ENCODE assay signal across 24 cellular contexts in the genomic region with DNA sequence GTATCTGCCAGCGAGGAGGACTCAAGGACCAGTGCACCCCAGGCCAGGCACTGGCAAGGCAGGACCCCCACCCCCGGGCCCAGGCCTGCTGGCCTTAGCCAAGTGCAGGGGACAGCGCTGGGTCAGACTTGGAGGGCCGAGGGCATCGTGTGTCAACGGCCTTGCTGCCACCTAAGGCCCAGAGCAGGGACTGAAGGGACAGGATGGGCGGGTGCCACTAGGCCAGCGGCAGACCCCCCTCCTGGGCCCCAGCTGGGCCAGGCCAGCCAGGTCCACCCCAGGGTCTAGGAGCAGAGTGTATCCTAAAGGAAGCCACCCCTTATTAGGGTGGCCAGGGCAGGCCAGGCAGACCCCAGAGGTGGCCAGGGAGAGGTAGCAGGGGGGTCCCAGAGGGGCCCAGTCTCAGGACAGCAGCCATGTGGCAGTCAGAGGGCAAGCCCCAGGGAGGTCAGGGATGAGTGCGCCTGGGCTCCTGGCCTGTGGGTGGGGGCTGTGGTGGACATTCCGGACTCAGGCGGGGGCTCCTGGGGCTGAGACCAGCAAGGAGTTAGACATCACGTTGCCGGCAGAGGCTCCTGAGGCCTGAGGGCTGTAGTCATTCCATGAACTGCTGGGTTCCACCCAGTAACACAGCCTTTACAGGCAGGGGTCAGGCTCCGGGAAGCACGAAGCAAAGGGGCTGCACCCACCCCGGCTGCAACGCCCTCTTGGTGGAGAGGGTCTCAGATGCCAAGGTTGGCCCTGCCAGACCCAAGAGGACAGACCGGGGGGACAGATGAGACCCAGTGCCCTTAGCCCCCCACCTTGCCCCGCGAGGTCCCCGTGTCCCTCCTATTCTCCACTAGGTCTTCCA. TPM values are rescaled to one million over a fixed set of nuclear protein-coding genes. Genes with fewer than 3 reads are reported as not detected.
DNase-seq lines count a peak whose midpoint lies in the region; ATAC-seq and TF ChIP-seq lines count a peak whose summit lies in the region.
"Had no signal": no experiment of that assay in that cellular context is flagged by ENCODE, and none has a peak within 500 bp of the region (broad histone marks: within the 10 kb centered on the region; RNA-seq: fewer than 3 reads in every experiment).

No MANE protein-coding gene starts in this region.

- H3K27me3 ChIP-seq in SK-N-SH (ENCODE audit: insufficient read depth): no peaks in the 10 kb centered on the region
- H3K27me3 ChIP-seq: breast epithelium, dorsolateral prefrontal cortex, esophagus squamous epithelium, pancreas, Peyer's patch had no signal

- no peak overlapping the region for H2AFZ ChIP-seq in SK-N-SH (ENCODE audit: low read depth)

- no peaks in the 10 kb centered on the region for H3K9me2 ChIP-seq in SK-N-SH

- H3K4me1 Mint-ChIP-seq in nephron: peaks cover 47% of the 10 kb centered on the region

- POLR2A ChIA-PET in SK-N-SH (lab: Yijun Ruan, JAX): no interaction called here

- DNase-seq in SK-N-SH: peak; percentile 41
- DNase-seq in cardiac septum (ENCODE audit: low spot score): peak; percentile 74
- no peak for DNase-seq in H4 (ENCODE audit: low spot score)
- DNase-seq in activated CD4-positive, CD25-positive, alpha-beta regulatory T cell (lab: John Stamatoyannopoulos, UW): no peak
- DNase-seq: activated CD4-positive, alpha-beta memory T cell treated with anti-CD3 and anti-CD28 coated beads for 36 hours; activated naive CD8-positive, alpha-beta T cell treated with anti-CD3 and anti-CD28 coated beads for 36 hours; DMS153; dorsolateral prefrontal cortex; esophagus squamous epithelium; HFFc6; NCI-H1105 treated with DMSO at 0.1 percent for 48 hours; NCI-H748 treated with DMSO at 0.1 percent for 48 hours; spleen; SW 1271 had no signal

- H3K36me3 ChIP-seq in SK-N-SH (replicated peaks in 1 of 2; ENCODE audit: control insufficient read depth in 1 of 2, insufficient read depth in 2 of 2, low read length in 1 of 2): no peaks in the 10 kb centered on the region
- H3K36me3 ChIP-seq in urinary bladder (ENCODE audit: insufficient read depth): no peaks in the 10 kb centered on the region
- H3K36me3 ChIP-seq: BLaER1 treated with 17β-estradiol and CSF1 and Interleukin-3, amounts not matched to agents 10 nM and 100 nM; breast epithelium; esophagus squamous epithelium; pancreas; Peyer's patch; spleen had no signal

- H3K4me1 ChIP-seq in SK-N-SH (ENCODE audit: control insufficient read depth in 1 of 2, insufficient read depth in 2 of 2, low read depth in 1 of 2, low read length in 1 of 2) (peaks cover 0 to 7% of the 10 kb centered on the region in 2 experiments; a peak in 1 of 4 replicates), urinary bladder (ENCODE audit: insufficient read depth) (no peaks in the 10 kb centered on the region)
- H3K4me1 ChIP-seq: breast epithelium, pancreas, Peyer's patch had no signal

- H3K4me2 ChIP-seq in SK-N-SH: no peak overlapping the region
- H3K4me2 ChIP-seq: BLaER1 treated with 17β-estradiol and CSF1 and Interleukin-3, amounts not matched to agents 10 nM and 100 nM had no signal

- no peaks in the 10 kb centered on the region for H3K79me2 ChIP-seq in SK-N-SH (ENCODE audit: insufficient read depth)

- no peak overlapping the region for H3K9ac ChIP-seq in SK-N-SH
- H3K9ac ChIP-seq: BLaER1 treated with 17β-estradiol and CSF1 and Interleukin-3, amounts not matched to agents 10 nM and 100 nM had no signal

- no peaks in the 10 kb centered on the region for H3K9me3 ChIP-seq in SK-N-SH
- H3K9me3 ChIP-seq: BLaER1 treated with 17β-estradiol and CSF1 and Interleukin-3, amounts not matched to agents 10 nM and 100 nM; breast epithelium; esophagus squamous epithelium; pancreas; Peyer's patch; spleen had no signal

- no peaks in the 10 kb centered on the region for H3K27me3 Mint-ChIP-seq in nephron (ENCODE audit: low read depth)
- H3K27me3 Mint-ChIP-seq: activated naive CD8-positive, alpha-beta T cell treated with anti-CD3 and anti-CD28 coated beads for 36 hours had no signal

- no peaks in the 10 kb centered on the region for H3K36me3 Mint-ChIP-seq in nephron (ENCODE audit: low read depth)
- H3K36me3 Mint-ChIP-seq: activated CD4-positive, alpha-beta memory T cell treated with anti-CD3 and anti-CD28 coated beads for 36 hours; activated naive CD8-positive, alpha-beta T cell treated with anti-CD3 and anti-CD28 coated beads for 36 hours had no signal

- H3K27ac Mint-ChIP-seq in nephron: peak overlapping the region; percentile 52 to 95 (median 89)
- H3K27ac Mint-ChIP-seq: activated CD4-positive, alpha-beta memory T cell treated with anti-CD3 and anti-CD28 coated beads for 36 hours; activated naive CD8-positive, alpha-beta T cell treated with anti-CD3 and anti-CD28 coated beads for 36 hours; HFFc6 had no signal

- no peak overlapping the region for H3K4me3 Mint-ChIP-seq in nephron
- H3K4me3 Mint-ChIP-seq: activated CD4-positive, alpha-beta memory T cell treated with anti-CD3 and anti-CD28 coated beads for 36 hours; activated naive CD8-positive, alpha-beta T cell treated with anti-CD3 and anti-CD28 coated beads for 36 hours; HFFc6 had no signal

- no peaks in the 10 kb centered on the region for H3F3A ChIP-seq in SK-N-SH (replicated peaks; ENCODE audit: insufficient read depth)

- CTCF ChIA-PET in SK-N-SH (lab: Yijun Ruan, JAX): interaction anchor here (0.6 to 1.0 kb wide), 4 partner anchors 46 to 234 kb away, joined by 3 to 4 read pairs (median 3); no protein-coding TSS in a partner anchor

- WGBS in SK-N-SH (ENCODE audit: low lambda C conversion rate): 60% methylated on average over 3 of the region's 21 CpGs
- 80% methylated on average over 21 of the region's 21 CpGs for WGBS in urinary bladder

- no peak for TF ChIP-seq EP300 in SK-N-SH (IDR thresholded peaks at IDR 0.05; ENCODE audit: borderline replicate concordance in 1 of 2, low read depth in 1 of 2, low read length in 1 of 2)

- no peaks in the 10 kb centered on the region for H3K9me3 Mint-ChIP-seq in nephron
- H3K9me3 Mint-ChIP-seq: activated CD4-positive, alpha-beta memory T cell treated with anti-CD3 and anti-CD28 coated beads for 36 hours; activated naive CD8-positive, alpha-beta T cell treated with anti-CD3 and anti-CD28 coated beads for 36 hours; HFFc6 had no signal

- no peak for TF ChIP-seq CTCF in SK-N-SH (IDR thresholded peaks at IDR 0.05)
- no peak for TF ChIP-seq CTCF in nephron (IDR thresholded peaks at IDR 0.05; ENCODE audit: unreplicated experiment in 3 of 3)

- intact Hi-C loops in cardiac septum (cut with DNase I): no loop called here

- TF ChIP-seq RAD21 in SK-N-SH (IDR thresholded peaks at IDR 0.05; ENCODE audit: low read length): no peak

- H3K27ac ChIP-seq in SK-N-SH (ENCODE audit: low read depth in 2 of 2, low read length in 1 of 2) (no peak overlapping the region), urinary bladder (ENCODE audit: low read depth) (peak overlapping the region; percentile 23)
- H3K27ac ChIP-seq: 22Rv1; BLaER1 treated with 17β-estradiol and CSF1 and Interleukin-3, amounts not matched to agents 10 nM and 100 nM; dorsolateral prefrontal cortex; pancreas; Peyer's patch; spleen had no signal

- H4K20me1 ChIP-seq in SK-N-SH (ENCODE audit: insufficient read depth): no peaks in the 10 kb centered on the region
- H4K20me1 ChIP-seq: BLaER1 treated with 17β-estradiol and CSF1 and Interleukin-3, amounts not matched to agents 10 nM and 100 nM had no signal

- H3K4me3 ChIP-seq in SK-N-SH (ENCODE audit: low read depth in 2 of 2, low read length in 1 of 2) (no peak overlapping the region), urinary bladder (ENCODE audit: low read depth, low read length) (no peak overlapping the region)
- H3K4me3 ChIP-seq: BLaER1 treated with 17β-estradiol and CSF1 and Interleukin-3, amounts not matched to agents 10 nM and 100 nM; dorsolateral prefrontal cortex; esophagus squamous epithelium; pancreas; Peyer's patch; spleen had no signal

- no peak for ATAC-seq in SK-N-SH treated with all-trans-retinoic acid at 6 μM for 48 hours
- ATAC-seq in GM21717 (IDR thresholded peaks at IDR 0.05; ENCODE audit: unreplicated experiment): no peak

TF ChIP-seq in SK-N-SH, 30 proteins besides CTCF, POLR2A, EP300 and RAD21 (continues in another document):
- no peak for TF ChIP-seq RCOR1 (IDR thresholded peaks at IDR 0.05; ENCODE audit: low read length)
- TF ChIP-seq SMC3 (IDR thresholded peaks at IDR 0.05; ENCODE audit: low read depth, low read length): no peak
- TF ChIP-seq TEAD4 (IDR thresholded peaks at IDR 0.05; ENCODE audit: borderline replicate concordance, insufficient read depth): no peak
- no peak for TF ChIP-seq NRF1 (IDR thresholded peaks at IDR 0.05; ENCODE audit: low read depth, low read length)
- no peak for TF ChIP-seq FOXM1 (IDR thresholded peaks at IDR 0.05; ENCODE audit: low read depth)
- TF ChIP-seq RXRA (IDR thresholded peaks at IDR 0.05; ENCODE audit: borderline replicate concordance, low read depth): no peak
- TF ChIP-seq ELF1 (IDR thresholded peaks at IDR 0.05): no peak

TF ChIP-seq in SK-N-SH treated with all-trans-retinoic acid at 6 μM for 48 hours, 23 proteins besides CTCF, POLR2A, EP300 and RAD21 (continues in another document):
- TF ChIP-seq SNAI2 (CRISPR knock-in tag; IDR thresholded peaks at IDR 0.05): no peak
- TF ChIP-seq PPARA (CRISPR knock-in tag; IDR thresholded peaks at IDR 0.05; ENCODE audit: borderline replicate concordance): no peak
- no peak for TF ChIP-seq ARNTL (CRISPR knock-in tag; IDR thresholded peaks at IDR 0.05; ENCODE audit: borderline replicate concordance, low read depth)

RNA-seq across cellular contexts. Expression of a gene that starts 8.8 kb away (rescaled TPM):
- not detected in 2 replicates for polyA plus RNA-seq in SK-N-SH (2012; rRNA removed)
- not detected in 2 replicates for polyA plus RNA-seq in SK-N-SH (2012; cell fraction: cytosol; rRNA removed)
- 0.08 TPM in 1 of 2 replicates, not detected in the other for polyA plus RNA-seq in SK-N-SH (2012; cell fraction: nucleus; rRNA removed)
- total RNA-seq in cardiac septum: 41.5 TPM
- 61.6 TPM for total RNA-seq in urinary bladder
- polyA plus RNA-seq in urinary bladder: 39.3 TPM
- not detected in 2 replicates for total RNA-seq in H4 (2014; rRNA removed; shearing (Covaris generic))
- total RNA-seq: HFFc6 had no signal

RNA-seq across cellular contexts. Expression of a gene that starts 18.9 kb away (rescaled TPM):
- polyA plus RNA-seq in SK-N-SH (2012; rRNA removed) (226 and 264 TPM in 2 replicates), urinary bladder (85.4 TPM)
- 143 and 217 TPM in 2 replicates for polyA plus RNA-seq in SK-N-SH (2012; cell fraction: cytosol; rRNA removed)
- 105 and 186 TPM in 2 replicates for polyA plus RNA-seq in SK-N-SH (2012; cell fraction: nucleus; rRNA removed)
- total RNA-seq in cardiac septum (85.0 TPM), urinary bladder (17.8 TPM)
- 271 and 398 TPM in 2 replicates for total RNA-seq in H4 (2014; rRNA removed; shearing (Covaris generic))

RNA-seq across cellular contexts. Expression of a gene that starts 36.6 kb away (rescaled TPM):
- polyA plus RNA-seq in SK-N-SH (2012; rRNA removed): not detected in 2 replicates
- not detected in 2 replicates for polyA plus RNA-seq in SK-N-SH (2012; cell fraction: cytosol; rRNA removed)
- not detected in 2 replicates for polyA plus RNA-seq in SK-N-SH (2012; cell fraction: nucleus; rRNA removed)
- 0.75 TPM for total RNA-seq in cardiac septum
- total RNA-seq in urinary bladder: not detected
- polyA plus RNA-seq in urinary bladder: 0.28 TPM
- total RNA-seq in H4 (2014; rRNA removed; shearing (Covaris generic)): not detected in 2 replicates
- total RNA-seq: breast epithelium, dorsolateral prefrontal cortex, esophagus squamous epithelium, HFFc6, mononuclear cell, pancreas, Peyer's patch, spleen had no signal
- polyA plus RNA-seq: pancreas had no signal

Comparison
In these comparisons a context has a peak if more than half of its experiments do, and no peak if none do; other contexts are left out.
1. DNase-seq: peak in SK-N-SH (single experiment) and cardiac septum (single experiment); none in H4 (single experiment) and activated CD4-positive, CD25-positive, alpha-beta regulatory T cell (0 of 4).
2. RNA of a gene that starts 8.8 kb away (total RNA-seq): 61.6 TPM in urinary bladder (single experiment) and 41.5 TPM in cardiac septum (single experiment); not detected in H4; every median in the first group is over 10 times any median in the second.